In the genomic region with DNA sequence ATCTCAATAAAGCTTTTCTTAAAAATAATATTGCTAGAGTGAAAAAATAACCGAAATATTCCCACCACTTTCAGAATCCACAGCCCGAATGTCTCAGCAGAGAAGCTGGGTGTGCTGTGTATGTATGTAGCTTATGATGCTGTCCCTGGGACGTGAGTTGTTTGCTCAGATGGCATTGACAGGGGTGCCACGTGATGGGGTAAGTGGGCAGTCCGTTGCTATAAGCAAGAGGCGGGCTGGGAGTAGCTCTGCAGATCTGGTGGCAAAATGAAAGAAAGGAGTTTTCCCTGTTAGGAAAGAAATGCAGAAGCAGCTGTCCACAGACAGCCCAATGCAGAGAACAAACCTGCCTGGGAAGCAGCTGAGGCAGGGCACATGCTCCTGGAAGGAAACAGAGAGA, we compare ENCODE assay signal across 9 cellular contexts. TPM values are rescaled to one million over a fixed set of nuclear protein-coding genes. Genes with fewer than 3 reads are reported as not detected.
DNase-seq lines count a peak whose midpoint lies in the region; ATAC-seq and TF ChIP-seq lines count a peak whose summit lies in the region.
"Had no signal": no experiment of that assay in that cellular context is flagged by ENCODE, and none has a peak within 500 bp of the region (broad histone marks: within the 10 kb centered on the region; RNA-seq: fewer than 3 reads in every experiment).

No MANE protein-coding gene starts in this region.

- TF ChIP-seq CTCF in fibroblast of the aortic adventitia (IDR thresholded peaks at IDR 0.05; ENCODE audit: insufficient read depth, low read length) (no peak), osteocyte (IDR thresholded peaks at IDR 0.05) (no peak)

- H3K27me3 Mint-ChIP-seq in osteocyte (ENCODE audit: unreplicated experiment) = no peaks in the 10 kb centered on the region

- no peak for ATAC-seq in GM21526 (IDR thresholded peaks at IDR 0.05; ENCODE audit: low FRiP score, unreplicated experiment)

- H3K4me1 Mint-ChIP-seq in osteocyte (ENCODE audit: unreplicated experiment) = peaks cover 25% of the 10 kb centered on the region

- in situ Hi-C loops in SK-MEL-5 (cut with HindIII; ENCODE audit: low pct_unique_long_range_greater_than_20kb, low sequenced_read_pairs) = loop anchor here (25.0 kb wide), 1 partner anchor 235 kb away; no protein-coding TSS in a partner anchor

- H3K4me3 Mint-ChIP-seq in osteocyte (ENCODE audit: unreplicated experiment) = no peak overlapping the region

- no peaks in the 10 kb centered on the region for H3K9me3 Mint-ChIP-seq in osteocyte (ENCODE audit: unreplicated experiment)

- peak overlapping the region; percentile 17 for H3K4me3 ChIP-seq in fibroblast of the aortic adventitia (ENCODE audit: low read depth, low read length)

- H3K27ac Mint-ChIP-seq in osteocyte (ENCODE audit: unreplicated experiment) = no peak overlapping the region

- no peaks in the 10 kb centered on the region for H3K36me3 Mint-ChIP-seq in osteocyte (ENCODE audit: unreplicated experiment)

- DNase-seq in SIG-M5 treated with dmso at 0.1 percent for 504 hours (lab: John Stamatoyannopoulos, UW; ENCODE audit: unreplicated experiment) (peak; percentile 49), SIG-M5 (lab: John Stamatoyannopoulos, UW) (no peak), SK-MEL-5 (ENCODE audit: low read depth, low spot score) (peak; percentile 59), fibroblast of the aortic adventitia (ENCODE audit: low read depth) (no peak), superior temporal gyrus (ENCODE audit: extremely low spot score) (peak; percentile 81), osteocyte (ENCODE audit: extremely low spot score, unreplicated experiment) (no peak)
- no peak for DNase-seq in effector CD8-positive, alpha-beta T cell (lab: John Stamatoyannopoulos, UW)
- DNase-seq: activated CD8-positive, alpha-beta memory T cell treated with anti-CD3 and anti-CD28 coated beads, Interleukin-2, amount 50 U/mL, for 48 hours had no signal

RNA-seq across cellular contexts. Expression of a gene that starts 3.8 kb away (rescaled TPM):
- total RNA-seq in SK-MEL-5 (2014; rRNA removed; shearing (Covaris generic)) = 28.6 and 28.9 TPM in 2 replicates
- polyA plus RNA-seq in SK-MEL-5 (2015; cell fraction: cytosol; rRNA removed) = 23.5 and 36.0 TPM in 2 replicates
- 7.9 and 9.8 TPM in 2 replicates for polyA plus RNA-seq in SK-MEL-5 (2015; cell fraction: nucleus; rRNA removed)
- total RNA-seq in fibroblast of the aortic adventitia (ENCODE audit: low replicate concordance) = 33.9 and 41.5 TPM in 2 replicates
- total RNA-seq in osteocyte = 31.6 and 39.0 TPM in 2 replicates

RNA-seq across cellular contexts. Expression of a gene that starts 60.0 kb away (rescaled TPM):
- total RNA-seq in SK-MEL-5 (2014; rRNA removed; shearing (Covaris generic)) = 13.1 and 15.0 TPM in 2 replicates
- 34.0 and 42.7 TPM in 2 replicates for polyA plus RNA-seq in SK-MEL-5 (2015; cell fraction: cytosol; rRNA removed)
- polyA plus RNA-seq in SK-MEL-5 (2015; cell fraction: nucleus; rRNA removed) = 9.5 and 25.8 TPM in 2 replicates
- total RNA-seq in fibroblast of the aortic adventitia (ENCODE audit: low replicate concordance) (32.5 and 92.2 TPM in 2 replicates), osteocyte (21.1 and 24.8 TPM in 2 replicates)

Comparison
In these comparisons a context has a peak if more than half of its experiments do, and no peak if none do; other contexts are left out.
1. DNase-seq: peak in SIG-M5 treated with dmso at 0.1 percent for 504 hours (single experiment), SK-MEL-5 (single experiment) and superior temporal gyrus (single experiment); none in SIG-M5 (single experiment), fibroblast of the aortic adventitia (single experiment), effector CD8-positive, alpha-beta T cell (single experiment) and osteocyte (single experiment).